In the genomic region with DNA sequence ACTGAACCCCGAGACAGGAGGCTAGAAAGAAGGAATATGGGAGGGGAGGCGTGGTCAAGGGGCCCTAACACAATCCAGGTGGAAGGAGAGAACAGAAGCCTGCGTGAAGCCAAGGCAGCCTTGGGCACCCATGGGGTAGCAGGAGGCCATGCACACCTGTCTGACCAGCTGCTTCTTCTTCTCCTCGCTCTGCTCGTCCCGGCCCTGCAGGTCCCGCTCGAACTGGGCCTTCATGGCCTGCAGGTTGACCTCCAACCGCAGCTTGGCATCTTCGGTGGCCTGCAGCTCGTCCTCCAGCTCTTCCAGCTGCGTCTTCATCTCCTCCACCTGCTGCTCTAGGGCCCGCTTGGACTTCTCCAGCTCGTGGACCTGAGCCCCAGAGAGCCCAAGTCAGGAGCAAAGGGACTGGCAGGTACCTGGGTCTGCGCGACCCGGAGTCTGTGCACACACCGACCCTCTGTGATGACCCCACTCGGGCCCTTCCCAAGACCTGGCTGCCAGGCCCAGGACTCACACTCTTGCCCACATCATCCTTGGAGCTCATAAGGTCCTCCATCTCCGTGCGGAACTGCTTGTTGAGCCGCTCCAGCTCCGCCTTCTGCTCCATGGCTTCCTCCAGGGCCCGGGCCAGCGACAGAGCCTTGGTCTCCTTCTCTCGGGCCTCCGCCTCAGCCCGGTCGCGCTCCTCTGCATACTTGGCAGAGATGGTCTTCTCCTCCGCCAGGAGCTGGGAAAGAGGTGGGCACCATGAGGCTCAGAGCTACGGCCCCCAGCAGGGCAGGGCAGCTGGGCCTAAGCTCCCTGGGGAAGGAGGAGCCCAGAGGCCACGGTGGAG, we compare ENCODE assay signal across 11 cellular contexts. TPM values are rescaled to one million over a fixed set of nuclear protein-coding genes. Genes with fewer than 3 reads are reported as not detected.
DNase-seq lines count a peak whose midpoint lies in the region; ATAC-seq and TF ChIP-seq lines count a peak whose summit lies in the region.
"Had no signal": no experiment of that assay in that cellular context is flagged by ENCODE, and none has a peak within 500 bp of the region (broad histone marks: within the 10 kb centered on the region; RNA-seq: fewer than 3 reads in every experiment).

No MANE protein-coding gene starts in this region.

- H3K4ac ChIP-seq in mesendoderm (ENCODE audit: low read depth, low read length) (no peak overlapping the region), neuronal stem cell (ENCODE audit: low read length) (no peak overlapping the region)

- H3K36me3 Mint-ChIP-seq in activated CD8-positive, alpha-beta T cell treated with anti-CD3 and anti-CD28 coated beads, Interleukin-2, amount 10 ng/mL, durations not matched to agents 7 days and 5 days (ENCODE audit: low read depth) = peaks cover 87% of the 10 kb centered on the region

- H4K5ac ChIP-seq in mesendoderm (ENCODE audit: low read length) = no peak overlapping the region

- H3K4me1 Mint-ChIP-seq in activated CD8-positive, alpha-beta T cell treated with anti-CD3 and anti-CD28 coated beads, Interleukin-2, amount 10 ng/mL, durations not matched to agents 7 days and 5 days (ENCODE audit: low read depth) = peaks cover 63% of the 10 kb centered on the region

- H3K9me3 Mint-ChIP-seq in activated CD8-positive, alpha-beta T cell treated with anti-CD3 and anti-CD28 coated beads, Interleukin-2, amount 10 ng/mL, durations not matched to agents 7 days and 5 days (ENCODE audit: insufficient read depth) = no peaks in the 10 kb centered on the region
- H3K9me3 Mint-ChIP-seq: dendritic cell treated with granulocyte-macrophage colony-stimulating factor and Interleukin-4, amounts not matched to agents 40 ng/mL and 50 ng/mL, for 4 days had no signal

- no peak overlapping the region for H2AFZ ChIP-seq in neuronal stem cell (ENCODE audit: low read length)

- H2AK5ac ChIP-seq in mesendoderm (ENCODE audit: low read length) = no peak overlapping the region
- no peak overlapping the region for H2AK5ac ChIP-seq in neuronal stem cell (ENCODE audit: low read depth, low read length)

- no peak overlapping the region for H3K4me3 Mint-ChIP-seq in activated CD8-positive, alpha-beta T cell treated with anti-CD3 and anti-CD28 coated beads, Interleukin-2, amount 10 ng/mL, durations not matched to agents 7 days and 5 days
- H3K4me3 Mint-ChIP-seq: dendritic cell treated with granulocyte-macrophage colony-stimulating factor and Interleukin-4, amounts not matched to agents 40 ng/mL and 50 ng/mL, for 4 days had no signal

- TF ChIP-seq CTCF in 22Rv1 (IDR thresholded peaks at IDR 0.05) (no peak), lower lobe of right lung (IDR thresholded peaks at IDR 0.05) (no peak), tibial nerve (IDR thresholded peaks at IDR 0.05) (no peak)

- 86 to 91% methylated on average over 31 to 33 of the region's 33 CpGs for WGBS in tibial nerve, 2 donors
- no CpG with 5 or more reads among the region's 33 CpGs for WGBS in mesendoderm (ENCODE audit: extremely low coverage, insufficient coverage, low lambda C conversion rate)
- no CpG with 5 or more reads among the region's 33 CpGs for WGBS in neuronal stem cell (ENCODE audit: extremely low coverage in 2 of 2, insufficient read length in 2 of 2, insufficient replicate concordance in 1 of 2), 2 donors

- H3K27ac ChIP-seq in 22Rv1 = peak overlapping the region; percentile 34; the same call in 1 of the 2 replicates
- peak overlapping the region in 4 of 11 experiments; percentile 18 to 56 (median 27); a peak in 2 of 22 replicates for H3K27ac ChIP-seq in BLaER1 treated with 17β-estradiol and CSF1 and Interleukin-3, amounts not matched to agents 10 nM and 100 nM
- peak overlapping the region; percentile 13 for H3K27ac ChIP-seq in lower lobe of right lung
- no peak overlapping the region for H3K27ac ChIP-seq in tibial nerve
- H3K27ac ChIP-seq in mesendoderm (ENCODE audit: low read depth, low read length) = no peak overlapping the region
- no peak overlapping the region for H3K27ac ChIP-seq in neuronal stem cell (replicated peaks; ENCODE audit: low read length)

- H3K23ac ChIP-seq in mesendoderm (ENCODE audit: low read length) (no peak overlapping the region), neuronal stem cell (ENCODE audit: low read depth, low read length, poor library complexity) (no peak overlapping the region)

- H4K8ac ChIP-seq in mesendoderm (ENCODE audit: low read depth, low read length) = no peak overlapping the region
- H4K8ac ChIP-seq in neuronal stem cell (ENCODE audit: low read depth, low read length) = no peak overlapping the region

- peaks cover 0 to 32% (median 24%) of the 10 kb centered on the region in 11 experiments; a peak in 19 of 22 replicates for H3K9me3 ChIP-seq in BLaER1 treated with 17β-estradiol and CSF1 and Interleukin-3, amounts not matched to agents 10 nM and 100 nM (replicated peaks in 1 of 11)
- H3K9me3 ChIP-seq in lower lobe of right lung (no peaks in the 10 kb centered on the region), tibial nerve (no peaks in the 10 kb centered on the region), neuronal stem cell (replicated peaks in 1 of 2; ENCODE audit: control insufficient read depth in 2 of 2, insufficient read depth in 1 of 2, low read depth in 1 of 2, low read length in 2 of 2) (peaks cover 0 to 24% of the 10 kb centered on the region in 2 donors)

- DNase-seq in activated CD8-positive, alpha-beta T cell treated with anti-CD3 and anti-CD28 coated beads, Interleukin-2, amount 10 ng/mL, durations not matched to agents 7 days and 5 days = no peak
- DNase-seq in lower lobe of right lung (peak; percentile 49), tibial nerve (ENCODE audit: low spot score in 2 of 2) (no peak), mesendoderm (no peak), neuronal stem cell (ENCODE audit: low spot score) (no peak)
- DNase-seq: NCI-H226, retina, T-helper 9 cell had no signal

- no peak overlapping the region for H3K14ac ChIP-seq in neuronal stem cell (ENCODE audit: low read length)

- H2BK5ac ChIP-seq in mesendoderm (ENCODE audit: low read length) = no peak overlapping the region
- H2BK5ac ChIP-seq in neuronal stem cell (ENCODE audit: low read length) = no peak overlapping the region

- H3K18ac ChIP-seq in mesendoderm (ENCODE audit: low read length) (no peak overlapping the region), neuronal stem cell (ENCODE audit: low read length) (no peak overlapping the region)

- no peak for TF ChIP-seq EP300 in tibial nerve (IDR thresholded peaks at IDR 0.05)

- 0 out of 22 replicates have a peak overlapping the region, but pooled peaks of 4 of the 11 experiments have one; percentile 4 to 44 (median 15) for H3K9ac ChIP-seq in BLaER1 treated with 17β-estradiol and CSF1 and Interleukin-3, amounts not matched to agents 10 nM and 100 nM
- H3K9ac ChIP-seq in mesendoderm (ENCODE audit: low read length) (no peak overlapping the region), neuronal stem cell (ENCODE audit: low read depth, low read length, poor library complexity) (no peak overlapping the region)

- H2BK120ac ChIP-seq in mesendoderm (ENCODE audit: low read depth, low read length) = no peak overlapping the region
- H2BK120ac ChIP-seq in neuronal stem cell (ENCODE audit: low read depth, low read length) = no peak overlapping the region

- intact Hi-C loops in lower lobe of right lung (cut with DNase I) = no loop called here

- H3K27ac Mint-ChIP-seq in activated CD8-positive, alpha-beta T cell treated with anti-CD3 and anti-CD28 coated beads, Interleukin-2, amount 10 ng/mL, durations not matched to agents 7 days and 5 days = peak overlapping the region; percentile 64
- H3K27ac Mint-ChIP-seq: dendritic cell treated with granulocyte-macrophage colony-stimulating factor and Interleukin-4, amounts not matched to agents 40 ng/mL and 50 ng/mL, for 4 days had no signal

- H2BK12ac ChIP-seq in neuronal stem cell (ENCODE audit: low read length) = no peak overlapping the region

- peaks cover 55 to 95% (median 85%) of the 10 kb centered on the region in 11 experiments; a peak in 21 of 22 replicates for H4K20me1 ChIP-seq in BLaER1 treated with 17β-estradiol and CSF1 and Interleukin-3, amounts not matched to agents 10 nM and 100 nM

- TF ChIP-seq POLR2A in tibial nerve (IDR thresholded peaks at IDR 0.05) = no peak

- no peaks in the 10 kb centered on the region for H3K27me3 ChIP-seq in BLaER1 treated with 17β-estradiol and CSF1 and Interleukin-3, amounts not matched to agents 10 nM and 100 nM
- no peaks in the 10 kb centered on the region for H3K27me3 ChIP-seq in lower lobe of right lung (ENCODE audit: low read depth)
- H3K27me3 ChIP-seq in tibial nerve = no peaks in the 10 kb centered on the region
- H3K27me3 ChIP-seq in mesendoderm (ENCODE audit: insufficient read depth, low read length, poor library complexity) = no peaks in the 10 kb centered on the region
- H3K27me3 ChIP-seq in neuronal stem cell (ENCODE audit: control insufficient read depth in 3 of 3, insufficient read depth in 3 of 3, low read depth in 1 of 3, low read length in 3 of 3) = no peaks in the 10 kb centered on the region

- peaks cover 85 to 97% (median 93%) of the 10 kb centered on the region in 11 experiments for H3K36me3 ChIP-seq in BLaER1 treated with 17β-estradiol and CSF1 and Interleukin-3, amounts not matched to agents 10 nM and 100 nM
- H3K36me3 ChIP-seq in lower lobe of right lung (peaks cover 92% of the 10 kb centered on the region), tibial nerve (peaks cover 17 to 96% (median 78%) of the 10 kb centered on the region in 3 donors), mesendoderm (ENCODE audit: control insufficient read depth, insufficient read depth, low read length) (peaks cover 46% of the 10 kb centered on the region), neuronal stem cell (replicated peaks in 1 of 2; ENCODE audit: control insufficient read depth in 2 of 2, insufficient read depth in 2 of 2, low read length in 2 of 2) (peaks cover 77 to 85% of the 10 kb centered on the region in 2 donors)

- no peaks in the 10 kb centered on the region for H3K79me2 ChIP-seq in mesendoderm (ENCODE audit: control insufficient read depth, insufficient read depth, low read length)

- no peak overlapping the region for H3K56ac ChIP-seq in mesendoderm (ENCODE audit: low read length)

- H3K4me3 ChIP-seq in BLaER1 treated with 17β-estradiol and CSF1 and Interleukin-3, amounts not matched to agents 10 nM and 100 nM = no peak overlapping the region; a peak in 2 of 20 replicates
- H3K4me3 ChIP-seq in lower lobe of right lung (no peak overlapping the region), tibial nerve (no peak overlapping the region), mesendoderm (ENCODE audit: low read length) (no peak overlapping the region), neuronal stem cell (ENCODE audit: low read length in 2 of 2) (no peak overlapping the region)

- H2BK15ac ChIP-seq in mesendoderm (replicated peaks; ENCODE audit: low read depth) (no peak overlapping the region), neuronal stem cell (ENCODE audit: low read length) (no peak overlapping the region)

- peaks cover 0 to 49% (median 34%) of the 10 kb centered on the region in 10 experiments; a peak in 17 of 20 replicates for H3K4me1 ChIP-seq in BLaER1 treated with 17β-estradiol and CSF1 and Interleukin-3, amounts not matched to agents 10 nM and 100 nM
- H3K4me1 ChIP-seq in lower lobe of right lung = peaks cover 14% of the 10 kb centered on the region
- H3K4me1 ChIP-seq in tibial nerve = peaks cover 0 to 34% (median 4%) of the 10 kb centered on the region in 4 donors
- H3K4me1 ChIP-seq in mesendoderm (ENCODE audit: control insufficient read depth, low read depth, low read length) = no peaks in the 10 kb centered on the region
- H3K4me1 ChIP-seq in neuronal stem cell (ENCODE audit: control insufficient read depth in 2 of 2, insufficient read depth in 1 of 2, low read depth in 1 of 2, low read length in 2 of 2) = peaks cover 0 to 3% of the 10 kb centered on the region in 2 donors

- no peak for ATAC-seq in activated CD8-positive, alpha-beta T cell treated with anti-CD3 and anti-CD28 coated beads, Interleukin-2, amount 10 ng/mL, durations not matched to agents 7 days and 5 days
- no peak for ATAC-seq in lower lobe of right lung

- H3K4me2 ChIP-seq in BLaER1 treated with 17β-estradiol and CSF1 and Interleukin-3, amounts not matched to agents 10 nM and 100 nM = peak overlapping the region in 9 of 11 experiments; percentile 12 to 72 (median 49); a peak in 16 of 22 replicates
- H3K4me2 ChIP-seq in mesendoderm (ENCODE audit: low read length) (no peak overlapping the region), neuronal stem cell (ENCODE audit: insufficient read depth, low read length, poor library complexity, severe bottlenecking) (no peak overlapping the region)

- POLR2A ChIA-PET in activated CD8-positive, alpha-beta T cell treated with anti-CD3 and anti-CD28 coated beads, Interleukin-2, amount 10 ng/mL, durations not matched to agents 7 days and 5 days (lab: Charles Lee) = interaction anchor here (1.1 to 1.6 kb wide), 2 partner anchors 43 to 99 kb away, joined by 3 to 4 read pairs; a partner anchor contains a TSS

- H3K79me1 ChIP-seq in mesendoderm (ENCODE audit: low read length) (no peaks in the 10 kb centered on the region), neuronal stem cell (ENCODE audit: low read depth, low read length) (peaks cover 1% of the 10 kb centered on the region)

- no peaks in the 10 kb centered on the region for H3K27me3 Mint-ChIP-seq in activated CD8-positive, alpha-beta T cell treated with anti-CD3 and anti-CD28 coated beads, Interleukin-2, amount 10 ng/mL, durations not matched to agents 7 days and 5 days (ENCODE audit: low read depth)
- H3K27me3 Mint-ChIP-seq: dendritic cell treated with granulocyte-macrophage colony-stimulating factor and Interleukin-4, amounts not matched to agents 40 ng/mL and 50 ng/mL, for 4 days had no signal

- CTCF ChIA-PET in activated CD8-positive, alpha-beta T cell treated with anti-CD3 and anti-CD28 coated beads, Interleukin-2, amount 10 ng/mL, durations not matched to agents 7 days and 5 days (lab: Charles Lee) = interaction anchor here (0.9 to 2.6 kb wide), 5 partner anchors 10 to 45 kb away, joined by 3 to 17 read pairs (median 11); no protein-coding TSS in a partner anchor

- no peak overlapping the region for H4K91ac ChIP-seq in neuronal stem cell (ENCODE audit: low read depth, low read length, poor library complexity)

RNA-seq across cellular contexts. Expression of a gene that starts 35.9 kb away (rescaled TPM):
- total RNA-seq in activated CD8-positive, alpha-beta T cell treated with anti-CD3 and anti-CD28 coated beads, Interleukin-2, amount 10 ng/mL, durations not matched to agents 7 days and 5 days = 10 to 100 TPM; 37.4 to 38.2 TPM
- total RNA-seq in lower lobe of right lung (85.8 TPM), tibial nerve (10 to 100 TPM in 3 of 4 donors, 1 to 10 TPM in 1; 8.3 to 16.8 (median 10.1) TPM)
- polyA plus RNA-seq in mesendoderm (2013, experiment 1 of 2) = not detected
- not detected for polyA plus RNA-seq in mesendoderm (2013, experiment 2 of 2)
- polyA plus RNA-seq in neuronal stem cell (2013, experiment 1 of 2) = 0.06 TPM
- 0.03 TPM for polyA plus RNA-seq in neuronal stem cell (2013, experiment 2 of 2)

RNA-seq across cellular contexts. Expression of a gene that starts 49.5 kb away (rescaled TPM):
- total RNA-seq in activated CD8-positive, alpha-beta T cell treated with anti-CD3 and anti-CD28 coated beads, Interleukin-2, amount 10 ng/mL, durations not matched to agents 7 days and 5 days = 10 to 100 TPM; 62.4 TPM
- 56.0 TPM for total RNA-seq in lower lobe of right lung
- 100 to 1,000 TPM in 1 of 4 donors, 10 to 100 TPM in 3; 76.9 to 112 (median 79.4) TPM for total RNA-seq in tibial nerve
- polyA plus RNA-seq in mesendoderm (2013, experiment 1 of 2) = 3.8 TPM
- polyA plus RNA-seq in mesendoderm (2013, experiment 2 of 2) = 4.1 TPM
- 4.3 TPM for polyA plus RNA-seq in neuronal stem cell (2013, experiment 1 of 2)
- 4.7 TPM for polyA plus RNA-seq in neuronal stem cell (2013, experiment 2 of 2)

Comparison
In these comparisons a context has a peak if more than half of its experiments do, and no peak if none do; other contexts are left out.
1. H3K27ac ChIP-seq: peak in 22Rv1 (single experiment) and lower lobe of right lung (single experiment); none in tibial nerve (0 of 4), mesendoderm (single experiment) and neuronal stem cell (single experiment).
2. H3K4me2 ChIP-seq: peak in BLaER1 treated with 17β-estradiol and CSF1 and Interleukin-3, amounts not matched to agents 10 nM and 100 nM (9 of 11); none in mesendoderm (single experiment) and neuronal stem cell (single experiment).